11 cellular contexts compared by ENCODE assay signal in genomic region chr1:108590436-108590835, GRCh38. TPM values are rescaled to one million over a fixed set of nuclear protein-coding genes. Genes with fewer than 3 reads are reported as not detected.
DNase-seq lines count a peak whose midpoint lies in the region; ATAC-seq and TF ChIP-seq lines count a peak whose summit lies in the region.
"Had no signal": no experiment of that assay in that cellular context is flagged by ENCODE, and none has a peak within 500 bp of the region (broad histone marks: within the 10 kb centered on the region; RNA-seq: fewer than 3 reads in every experiment).

No MANE protein-coding gene starts in this region.

- TF ChIP-seq CTCF in adrenal gland (IDR thresholded peaks at IDR 0.05) (no peak), right atrium auricular region (IDR thresholded peaks at IDR 0.05) (no peak), stomach (IDR thresholded peaks at IDR 0.05) (no peak)

- H3K4me1 ChIP-seq in adrenal gland (replicated peaks in 1 of 2), result peaks cover 13 to 35% of the 10 kb centered on the region in 2 donors
- H3K4me1 ChIP-seq in right atrium auricular region, result peaks cover 0 to 39% of the 10 kb centered on the region in 2 donors
- H3K4me1 ChIP-seq in stomach, result peaks cover 11 to 75% (median 29%) of the 10 kb centered on the region in 4 donors

- TF ChIP-seq EP300 in stomach (IDR thresholded peaks at IDR 0.05), result no peak

- peak overlapping the region in 3 of 5 donors; percentile 29 to 55 (median 52) for H3K27ac ChIP-seq in adrenal gland
- H3K27ac ChIP-seq in right atrium auricular region, result peak overlapping the region; percentile 47 to 76
- H3K27ac ChIP-seq in stomach, result peak overlapping the region in 4 of 5 donors; percentile 4 to 79 (median 72)

- 29 to 40% (median 36%) methylated on average over 2 of the region's 2 CpGs for WGBS in adrenal gland, 4 donors
- 12 to 31% (median 26%) methylated on average over 2 of the region's 2 CpGs for WGBS in stomach, 5 donors

- intact Hi-C loops in adrenal gland (cut with DNase I) (no loop called here), stomach (cut with DNase I; ENCODE audit: low total_unique reads) (no loop called here)

- H3K9me3 ChIP-seq in adrenal gland (replicated peaks in 1 of 3), result no peaks in the 10 kb centered on the region
- H3K9me3 ChIP-seq in right atrium auricular region, result no peaks in the 10 kb centered on the region
- H3K9me3 ChIP-seq in stomach, result no peaks in the 10 kb centered on the region
- H3K9me3 ChIP-seq: tibial nerve had no signal

- DNase-seq in LHCN-M2 (ENCODE audit: low read depth) (peak; percentile 71), adrenal gland (peak in 3 of 7 donors; percentile 15 to 55 (median 29)), right atrium auricular region (ENCODE audit: low spot score) (no peak), stomach (no peak), DMS 273 (lab: John Stamatoyannopoulos, UW; ENCODE audit: unreplicated experiment) (no peak), SKM-1 (lab: John Stamatoyannopoulos, UW; ENCODE audit: unreplicated experiment) (no peak)
- DNase-seq: activated effector memory CD4-positive, alpha-beta T cell treated with Interleukin-2 at 50 U/mL for 16 hours; NCI-H2227 treated with DMSO at 0.1 percent for 48 hours had no signal

- H3K36me3 ChIP-seq in adrenal gland (replicated peaks in 1 of 2) (no peaks in the 10 kb centered on the region), right atrium auricular region (no peaks in the 10 kb centered on the region), stomach (no peaks in the 10 kb centered on the region)
- H3K36me3 ChIP-seq: tibial nerve had no signal

- TF ChIP-seq POLR2A in adrenal gland (IDR thresholded peaks at IDR 0.05) (no peak), stomach (IDR thresholded peaks at IDR 0.05) (no peak)

- ATAC-seq in GM18868 (IDR thresholded peaks at IDR 0.05; ENCODE audit: unreplicated experiment) (no peak), GM18907 (IDR thresholded peaks at IDR 0.05; ENCODE audit: unreplicated experiment) (no peak)

- no peaks in the 10 kb centered on the region for H3K27me3 ChIP-seq in adrenal gland
- no peaks in the 10 kb centered on the region for H3K27me3 ChIP-seq in right atrium auricular region
- no peaks in the 10 kb centered on the region for H3K27me3 ChIP-seq in stomach
- H3K27me3 ChIP-seq: tibial nerve had no signal

- H3K4me3 ChIP-seq in adrenal gland, result peak overlapping the region in 1 of 4 donors; percentile 13
- H3K4me3 ChIP-seq in right atrium auricular region, result no peak overlapping the region
- H3K4me3 ChIP-seq in stomach, result no peak overlapping the region
- H3K4me3 ChIP-seq: tibial nerve had no signal

RNA-seq across cellular contexts. Expression of gene EEIG2, which starts 30.5 kb away (rescaled TPM):
- 16.1 and 16.7 TPM in 2 replicates for total RNA-seq in LHCN-M2 (2014; rRNA removed)
- 2.7 TPM for polyA plus RNA-seq in LHCN-M2 (2012)
- 10 to 100 TPM in 4 of 8 donors, 1 to 10 TPM in 4; 6.0 to 13.8 (median 9.3) TPM for total RNA-seq in adrenal gland
- 1 to 10 TPM; 1.8 to 4.0 (median 2.3) TPM for polyA plus RNA-seq in adrenal gland
- total RNA-seq in right atrium auricular region, result 1 to 10 TPM; 6.1 to 7.4 TPM
- 10 to 100 TPM in 3 of 5 donors, 1 to 10 TPM in 2; 4.7 to 33.2 (median 11.0) TPM for total RNA-seq in stomach
- 10 to 100 TPM in 1 of 3 donors, 1 to 10 TPM in 2; 3.1 to 11.9 (median 8.3) TPM for polyA plus RNA-seq in stomach
